In genomic region chr10:114151486-114151885, GRCh38 we compare ENCODE assay signal across 13 cellular contexts. TPM values are rescaled to one million over a fixed set of nuclear protein-coding genes. Genes with fewer than 3 reads are reported as not detected.
DNase-seq lines count a peak whose midpoint lies in the region; ATAC-seq and TF ChIP-seq lines count a peak whose summit lies in the region.
"Had no signal": no experiment of that assay in that cellular context is flagged by ENCODE, and none has a peak within 500 bp of the region (broad histone marks: within the 10 kb centered on the region; RNA-seq: fewer than 3 reads in every experiment).

No MANE protein-coding gene starts in this region.

- no peaks in the 10 kb centered on the region for H3K9me3 ChIP-seq in psoas muscle

- H3K4me1 ChIP-seq in psoas muscle, result no peaks in the 10 kb centered on the region

- no peak for TF ChIP-seq CTCF in epithelial cell of esophagus (IDR thresholded peaks at IDR 0.05; ENCODE audit: insufficient read depth, low read depth, low read length, missing control alignments)
- no peak for TF ChIP-seq CTCF in psoas muscle (IDR thresholded peaks at IDR 0.05)
- TF ChIP-seq CTCF in dorsolateral prefrontal cortex (IDR thresholded peaks at IDR 0.05 in 54 of 56, conservative IDR thresholded peaks at IDR 0.05 in 2 of 56; ENCODE audit: low read depth in 1 of 56, partially characterized antibody in 56 of 56), result no peak

- H3K27me3 ChIP-seq in psoas muscle (ENCODE audit: insufficient read depth in 3 of 3, low read length in 2 of 3) (no peaks in the 10 kb centered on the region), dorsolateral prefrontal cortex (no peaks in the 10 kb centered on the region)

- H3K27ac ChIP-seq in psoas muscle (no peak overlapping the region), dorsolateral prefrontal cortex (no peak overlapping the region)

- DNase-seq in ELR (ENCODE audit: low read depth) (peak; percentile 92), NCI-H226 (peak; percentile 31), epithelial cell of esophagus (ENCODE audit: low read depth) (peak; percentile 95), psoas muscle (no peak), cerebellar nuclear complex (lab: John Stamatoyannopoulos, UW) (no peak), dorsolateral prefrontal cortex (no peak), amygdala (lab: John Stamatoyannopoulos, UW) (no peak)
- DNase-seq: DND-41, foreskin melanocyte, NCI-H1930 had no signal

- H3K4me3 ChIP-seq in epithelial cell of esophagus (ENCODE audit: low read length) (no peak overlapping the region), psoas muscle (no peak overlapping the region), dorsolateral prefrontal cortex (no peak overlapping the region)

- peak; percentile 67 to 90 (median 72) for ATAC-seq in psoas muscle
- ATAC-seq in HG02870 (IDR thresholded peaks at IDR 0.05; ENCODE audit: unreplicated experiment), result no peak
- ATAC-seq: stimulated activated memory B cell treated with anti-CD40 and anti-IgM and Interleukin-4, amounts not matched to agents 10 μg/mL and 1 μg/mL and 100 μg/mL, for 72 hours had no signal

- H3K36me3 ChIP-seq in psoas muscle (ENCODE audit: insufficient read depth in 1 of 2, low read depth in 1 of 2), result peaks cover 2 to 60% of the 10 kb centered on the region in 2 donors

- intact Hi-C loops in psoas muscle (cut with DNase I) (no loop called here), dorsolateral prefrontal cortex (cut with DNase I) (no loop called here)

- 87 to 92% (median 91%) methylated on average over 2 of the region's 2 CpGs for WGBS in psoas muscle, 3 donors

RNA-seq across cellular contexts. Expression of gene CCDC186, which starts 22.5 kb away (rescaled TPM):
- total RNA-seq in psoas muscle (10 to 100 TPM; 10.5 to 16.5 (median 11.4) TPM), dorsolateral prefrontal cortex (10 to 100 TPM; 22.1 to 58.2 (median 37.5) TPM)
- polyA plus RNA-seq in psoas muscle, result 1 to 10 TPM; 1.9 to 8.9 (median 3.8) TPM

RNA-seq across cellular contexts. Expression of gene TDRD1, which starts 27.7 kb away (rescaled TPM):
- total RNA-seq in psoas muscle (under 1 TPM in 2 of 4 donors, not detected in 2; 0.20 to 0.26 TPM), dorsolateral prefrontal cortex (1 to 10 TPM in 73 of 120 experiments, under 1 TPM in 47; 0.18 to 3.0 (median 1.2) TPM)
- under 1 TPM in 1 of 3 donors, not detected in 2; 0.03 TPM for polyA plus RNA-seq in psoas muscle
- total RNA-seq: mesothelial cell of epicardium had no signal

Comparison
In these comparisons a context has a peak if more than half of its experiments do, and no peak if none do; other contexts are left out.
1. DNase-seq: peak in ELR (single experiment), NCI-H226 (single experiment) and epithelial cell of esophagus (single experiment); none in psoas muscle (0 of 2), cerebellar nuclear complex (0 of 2), dorsolateral prefrontal cortex (0 of 10) and amygdala (0 of 56).